Comparison of ENCODE assay signal across 1 cellular context in genomic region chr19:45160870-45161714, GRCh38.
TF ChIP-seq lines count a peak whose summit lies in the region.

Gene NKPD1 (minus strand): TSS chr19:45160982. CDS start chr19:45160150, 832 bp downstream.

TF ChIP-seq in HepG2, 621 proteins besides CTCF, POLR2A, EP300 and RAD21 (continued from another document):
- TF ChIP-seq ZBTB40 (IDR thresholded peaks at IDR 0.05) (no peak), ZBTB40 (CRISPR knock-in tag; IDR thresholded peaks at IDR 0.05) (0 out of 2 replicates have a peak, but pooled peaks have one; percentile 13), ATF7 (IDR thresholded peaks at IDR 0.05) (no peak), ATF7 (CRISPR knock-in tag; IDR thresholded peaks at IDR 0.05) (no peak), ZNF256 (CRISPR knock-in tag; conservative IDR thresholded peaks at IDR 0.05) (no peak), IRF1 (CRISPR knock-in tag; IDR thresholded peaks at IDR 0.05; ENCODE audit: low read depth) (no peak), ZC3H4 (CRISPR knock-in tag; IDR thresholded peaks at IDR 0.05; ENCODE audit: borderline replicate concordance) (no peak), ZNF12 (CRISPR knock-in tag; IDR thresholded peaks at IDR 0.05) (no peak), FOXK2 (IDR thresholded peaks at IDR 0.05) (no peak), ZNF747 (CRISPR knock-in tag; IDR thresholded peaks at IDR 0.05; ENCODE audit: borderline replicate concordance) (no peak), AGO2 (optimal IDR thresholded peaks at IDR 0.05; ENCODE audit: low read depth, low read length) (peak; percentile 15), SMAD1 (CRISPR knock-in tag; IDR thresholded peaks at IDR 0.05; ENCODE audit: borderline replicate concordance, low read depth) (no peak), ZC3H13 (CRISPR knock-in tag; IDR thresholded peaks at IDR 0.05) (0 out of 2 replicates have a peak, but pooled peaks have one; percentile 33), ZNF619 (CRISPR knock-in tag; IDR thresholded peaks at IDR 0.05) (no peak), HNRNPK (IDR thresholded peaks at IDR 0.05; ENCODE audit: low read depth, low read length, poor library complexity, severe bottlenecking) (peak; percentile 18), RFX3 (CRISPR knock-in tag; IDR thresholded peaks at IDR 0.05) (no peak), ARID4A (CRISPR knock-in tag; IDR thresholded peaks at IDR 0.05; ENCODE audit: borderline replicate concordance) (no peak), ZNF510 (CRISPR knock-in tag; IDR thresholded peaks at IDR 0.05; ENCODE audit: low read depth) (no peak), EED (CRISPR knock-in tag; IDR thresholded peaks at IDR 0.05) (0 out of 2 replicates have a peak, but pooled peaks have one; percentile 12), ZBTB1 (CRISPR knock-in tag; IDR thresholded peaks at IDR 0.05; ENCODE audit: borderline replicate concordance) (no peak), ZFX (CRISPR knock-in tag; IDR thresholded peaks at IDR 0.05; ENCODE audit: low read depth) (0 out of 2 replicates have a peak, but pooled peaks have one; percentile 17), NCOA2 (CRISPR knock-in tag; IDR thresholded peaks at IDR 0.05) (no peak), CREM (IDR thresholded peaks at IDR 0.05) (no peak), CREM (CRISPR knock-in tag; IDR thresholded peaks at IDR 0.05) (no peak), ZNF768 (CRISPR knock-in tag; IDR thresholded peaks at IDR 0.05) (peak; percentile 55; the same call in 1 of the 2 replicates), MTF2 (CRISPR knock-in tag; IDR thresholded peaks at IDR 0.05; ENCODE audit: borderline replicate concordance) (0 out of 2 replicates have a peak, but pooled peaks have one; percentile 49), SMARCC2 (IDR thresholded peaks at IDR 0.05) (no peak), DBP (CRISPR knock-in tag; IDR thresholded peaks at IDR 0.05; ENCODE audit: not compliant biosample characterization) (no peak), UBTF (CRISPR knock-in tag; IDR thresholded peaks at IDR 0.05) (peak; percentile 33; the same call in 1 of the 2 replicates)
- TF ChIP-seq, protein P1, sequence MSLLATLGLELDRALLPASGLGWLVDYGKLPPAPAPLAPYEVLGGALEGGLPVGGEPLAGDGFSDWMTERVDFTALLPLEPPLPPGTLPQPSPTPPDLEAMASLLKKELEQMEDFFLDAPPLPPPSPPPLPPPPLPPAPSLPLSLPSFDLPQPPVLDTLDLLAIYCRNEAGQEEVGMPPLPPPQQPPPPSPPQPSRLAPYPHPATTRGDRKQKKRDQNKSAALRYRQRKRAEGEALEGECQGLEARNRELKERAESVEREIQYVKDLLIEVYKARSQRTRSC (CRISPR knock-in tag; IDR thresholded peaks at IDR 0.05; ENCODE audit: low read depth), result no peak
- TF ChIP-seq, protein P2, sequence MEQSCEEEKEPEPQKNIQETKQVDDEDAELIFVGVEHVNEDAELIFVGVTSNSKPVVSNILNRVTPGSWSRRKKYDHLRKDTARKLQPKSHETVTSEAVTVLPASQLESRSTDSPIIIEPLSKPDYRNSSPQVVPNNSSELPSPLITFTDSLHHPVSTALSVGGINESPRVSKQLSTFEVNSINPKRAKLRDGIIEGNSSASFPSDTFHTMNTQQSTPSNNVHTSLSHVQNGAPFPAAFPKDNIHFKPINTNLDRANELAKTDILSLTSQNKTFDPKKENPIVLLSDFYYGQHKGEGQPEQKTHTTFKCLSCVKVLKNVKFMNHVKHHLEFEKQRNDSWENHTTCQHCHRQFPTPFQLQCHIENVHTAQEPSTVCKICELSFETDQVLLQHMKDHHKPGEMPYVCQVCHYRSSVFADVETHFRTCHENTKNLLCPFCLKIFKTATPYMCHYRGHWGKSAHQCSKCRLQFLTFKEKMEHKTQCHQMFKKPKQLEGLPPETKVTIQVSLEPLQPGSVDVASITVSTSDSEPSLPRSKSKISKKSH (CRISPR knock-in tag; IDR thresholded peaks at IDR 0.05; ENCODE audit: borderline replicate concordance), result 0 out of 2 replicates have a peak, but pooled peaks have one; percentile 1
TF ChIP-seq in HepG2: peak in this region for 10.
